1 cellular context compared by ENCODE assay signal in genomic region chr12:124426594-124427550, GRCh38.
TF ChIP-seq lines count a peak whose summit lies in the region.

No MANE protein-coding gene starts in this region.

TF ChIP-seq in H1, 55 proteins besides CTCF, POLR2A, EP300 and RAD21:
- TF ChIP-seq POU5F1 (IDR thresholded peaks at IDR 0.05; ENCODE audit: low read depth, low read length) (no peak), GABPA (IDR thresholded peaks at IDR 0.05; ENCODE audit: borderline replicate concordance, insufficient read depth, low read length) (no peak), YY1 (IDR thresholded peaks at IDR 0.05; ENCODE audit: low read depth, low read length) (no peak), FOSL1 (IDR thresholded peaks at IDR 0.05; ENCODE audit: insufficient read depth, low read depth, low read length) (no peak), RBBP5 (IDR thresholded peaks at IDR 0.05; ENCODE audit: borderline replicate concordance, low read depth, low read length) (no peak), USF2 (IDR thresholded peaks at IDR 0.05; ENCODE audit: low read length) (no peak)
